In genomic region chr9:97969014-97969413, GRCh38 we compare ENCODE assay signal across 19 cellular contexts. TPM values are rescaled to one million over a fixed set of nuclear protein-coding genes. Genes with fewer than 3 reads are reported as not detected.
DNase-seq lines count a peak whose midpoint lies in the region; ATAC-seq and TF ChIP-seq lines count a peak whose summit lies in the region.
"Had no signal": no experiment of that assay in that cellular context is flagged by ENCODE, and none has a peak within 500 bp of the region (broad histone marks: within the 10 kb centered on the region; RNA-seq: fewer than 3 reads in every experiment).

No MANE protein-coding gene starts in this region.

- no peaks in the 10 kb centered on the region for H3K36me3 Mint-ChIP-seq in CD8-positive, alpha-beta T cell
- H3K36me3 Mint-ChIP-seq: CD14-positive monocyte; CD8-positive, alpha-beta memory T cell had no signal

- peaks cover 16% of the 10 kb centered on the region for H3K4me1 Mint-ChIP-seq in CD8-positive, alpha-beta T cell (ENCODE audit: low read depth)
- H3K4me1 Mint-ChIP-seq: CD14-positive monocyte; CD8-positive, alpha-beta memory T cell had no signal

- POLR2A ChIA-PET in CD8-positive, alpha-beta T cell (lab: Charles Lee): interaction anchor here (1.7 kb wide), 1 partner anchor 10 kb away, joined by 4 read pairs; no protein-coding TSS in a partner anchor

- H3K36me3 ChIP-seq in CD8-positive, alpha-beta T cell (ENCODE audit: insufficient read depth, low read length): no peaks in the 10 kb centered on the region
- no peaks in the 10 kb centered on the region for H3K36me3 ChIP-seq in osteoblast (ENCODE audit: insufficient read depth, low read length)
- no peaks in the 10 kb centered on the region for H3K36me3 ChIP-seq in sigmoid colon
- H3K36me3 ChIP-seq: BE2C had no signal

- WGBS in sigmoid colon, 2 donors: 88 to 89% methylated on average over 2 of the region's 2 CpGs

- no peak overlapping the region for H3K4me3 ChIP-seq in CD8-positive, alpha-beta T cell (ENCODE audit: low read depth, low read length)
- no peak overlapping the region for H3K4me3 ChIP-seq in osteoblast (ENCODE audit: insufficient read depth, low read length)
- no peak overlapping the region for H3K4me3 ChIP-seq in sigmoid colon
- H3K4me3 ChIP-seq: A549, GM12878 had no signal

- no peaks in the 10 kb centered on the region for H4K20me1 ChIP-seq in osteoblast (ENCODE audit: insufficient read depth, low read length)

- no peaks in the 10 kb centered on the region for H3K9me3 ChIP-seq in CD8-positive, alpha-beta T cell (ENCODE audit: low read length)
- no peaks in the 10 kb centered on the region for H3K9me3 ChIP-seq in osteoblast (ENCODE audit: low read depth, low read length)
- no peaks in the 10 kb centered on the region for H3K9me3 ChIP-seq in sigmoid colon
- H3K9me3 ChIP-seq: A549, BE2C, Caco-2 had no signal

- H3K27me3 ChIP-seq in CD8-positive, alpha-beta T cell (ENCODE audit: insufficient read depth, low read length): no peaks in the 10 kb centered on the region
- H3K27me3 ChIP-seq in osteoblast (ENCODE audit: insufficient read depth, low read length): peaks cover 27% of the 10 kb centered on the region
- H3K27me3 ChIP-seq in sigmoid colon: peaks cover 0 to 23% (median 0%) of the 10 kb centered on the region in 3 donors

- CTCF ChIA-PET in CD8-positive, alpha-beta T cell (lab: Charles Lee): interaction anchor here (1.3 to 2.0 kb wide), 4 partner anchors 14 to 46 kb away, joined by 3 to 7 read pairs (median 4); partner anchors contain the start of gene TRMO

- DNase-seq in CD8-positive, alpha-beta T cell: no peak
- DNase-seq in DMS 273 treated with DMSO at 0.1 percent for 48 hours (lab: John Stamatoyannopoulos, UW): peak; percentile 32
- DNase-seq in NCI-H2171 treated with DMSO at 0.1 percent for 48 hours (lab: John Stamatoyannopoulos, UW): peak; percentile 97
- peak; percentile 67 for DNase-seq in osteoblast (ENCODE audit: insufficient read length, low spot score, missing footprints)
- DNase-seq in NCI-H2029 (lab: John Stamatoyannopoulos, UW): no peak
- DNase-seq in head of caudate nucleus: no peak
- no peak for DNase-seq in sigmoid colon
- DNase-seq: BE2C; Caco-2; CD8-positive, alpha-beta memory T cell; GOT3; H9; IMR-90 had no signal

- H3K27me3 Mint-ChIP-seq in CD8-positive, alpha-beta T cell (ENCODE audit: low read depth): no peaks in the 10 kb centered on the region

- no peak overlapping the region for H2AFZ ChIP-seq in osteoblast (ENCODE audit: low read length)

- ATAC-seq in CD8-positive, alpha-beta T cell: no peak
- ATAC-seq: A549, GM12878 had no signal

- TF ChIP-seq EP300 in sigmoid colon (IDR thresholded peaks at IDR 0.05): no peak

- TF ChIP-seq CTCF in CD8-positive, alpha-beta T cell (IDR thresholded peaks at IDR 0.05): no peak
- TF ChIP-seq CTCF in osteoblast (IDR thresholded peaks at IDR 0.05; ENCODE audit: extremely low read depth, low read depth, low read length) (no peak), sigmoid colon (IDR thresholded peaks at IDR 0.05) (no peak)

- H3K4me3 Mint-ChIP-seq in CD8-positive, alpha-beta T cell: peak overlapping the region; percentile 23
- H3K4me3 Mint-ChIP-seq: CD14-positive monocyte; CD8-positive, alpha-beta memory T cell; H9 had no signal

- no peak for TF ChIP-seq POLR2A in sigmoid colon (IDR thresholded peaks at IDR 0.05)

- intact Hi-C loops in CD8-positive, alpha-beta T cell (cut with DNase I, micrococcal nuclease): no loop called here
- intact Hi-C loops in head of caudate nucleus (cut with DNase I) (no loop called here), sigmoid colon (cut with DNase I) (no loop called here)

- no peak overlapping the region for H3K4me2 ChIP-seq in osteoblast (ENCODE audit: insufficient read depth, low read length)
- H3K4me2 ChIP-seq: A549 had no signal

- no peak overlapping the region for H3K27ac ChIP-seq in CD8-positive, alpha-beta T cell (ENCODE audit: low read depth, low read length)
- H3K27ac ChIP-seq in osteoblast (ENCODE audit: low read depth, low read length): no peak overlapping the region
- H3K27ac ChIP-seq in sigmoid colon: no peak overlapping the region
- H3K27ac ChIP-seq: A549 had no signal

- no peaks in the 10 kb centered on the region for H3K79me2 ChIP-seq in osteoblast (ENCODE audit: insufficient read depth, low read length)

- H3K9me3 Mint-ChIP-seq in CD8-positive, alpha-beta T cell: no peaks in the 10 kb centered on the region

- peaks cover 12% of the 10 kb centered on the region for H3K4me1 ChIP-seq in CD8-positive, alpha-beta T cell (ENCODE audit: insufficient read depth, low read length)
- no peaks in the 10 kb centered on the region for H3K4me1 ChIP-seq in osteoblast (ENCODE audit: insufficient read depth, low read length)
- H3K4me1 ChIP-seq in sigmoid colon: no peaks in the 10 kb centered on the region
- H3K4me1 ChIP-seq: A549, BE2C, Caco-2 had no signal

- H3K27ac Mint-ChIP-seq in CD8-positive, alpha-beta T cell: peak overlapping the region; percentile 53
- H3K27ac Mint-ChIP-seq: CD14-positive monocyte, H9 had no signal

RNA-seq across cellular contexts. Expression of gene ANP32B, which starts 14.1 kb away (rescaled TPM):
- total RNA-seq in CD8-positive, alpha-beta T cell: 100 to 1,000 TPM; 168 to 177 TPM
- total RNA-seq in osteoblast (12.7 and 13.8 TPM in 2 replicates), sigmoid colon (10 to 100 TPM; 31.4 to 66.7 (median 51.3) TPM)
- polyA plus RNA-seq in sigmoid colon: 100 to 1,000 TPM; 160 to 217 (median 198) TPM

RNA-seq across cellular contexts. Expression of gene HEMGN, which starts 31.0 kb away (rescaled TPM):
- total RNA-seq in CD8-positive, alpha-beta T cell: under 1 TPM; 0.14 to 0.33 TPM
- total RNA-seq in osteoblast (not detected in 2 replicates), sigmoid colon (not detected)
- polyA plus RNA-seq in sigmoid colon: under 1 TPM in 1 of 3 donors, not detected in 2; 0.25 TPM
- total RNA-seq: Caco-2, G401, H9, HT-29, IMR-90 had no signal
- polyA plus RNA-seq: A549, AG04450, IMR-90 had no signal

RNA-seq across cellular contexts. Expression of gene TRMO, which starts 46.7 kb away (rescaled TPM):
- 10 to 100 TPM; 45.7 to 50.6 TPM for total RNA-seq in CD8-positive, alpha-beta T cell
- 23.9 and 26.5 TPM in 2 replicates for total RNA-seq in osteoblast
- 10 to 100 TPM; 24.8 to 27.8 (median 25.7) TPM for total RNA-seq in sigmoid colon
- 10 to 100 TPM in 2 of 3 donors, 1 to 10 TPM in 1; 7.8 to 15.5 (median 12.4) TPM for polyA plus RNA-seq in sigmoid colon

Comparison
In these comparisons a context has a peak if more than half of its experiments do, and no peak if none do; other contexts are left out.
1. DNase-seq: peak in DMS 273 treated with DMSO at 0.1 percent for 48 hours (single experiment), NCI-H2171 treated with DMSO at 0.1 percent for 48 hours (single experiment) and osteoblast (single experiment); none in CD8-positive, alpha-beta T cell (0 of 7), NCI-H2029 (single experiment), head of caudate nucleus (0 of 42) and sigmoid colon (single experiment).